25 cellular contexts compared by ENCODE assay signal in genomic region chr1:204335085-204335484, GRCh38. TPM values are rescaled to one million over a fixed set of nuclear protein-coding genes. Genes with fewer than 3 reads are reported as not detected.
A peak's percentile ranks its signal among the peaks of the same experiment; 100 is the strongest.
DNase-seq lines count a peak whose midpoint lies in the region; ATAC-seq, FAIRE-seq and TF ChIP-seq lines count a peak whose summit lies in the region.
"Had no signal": no experiment of that assay in that cellular context is flagged by ENCODE, and none has a peak within 500 bp of the region (broad histone marks: within the 10 kb centered on the region; RNA-seq: fewer than 3 reads in every experiment).

No MANE protein-coding gene starts in this region.

- no peaks in the 10 kb centered on the region for H3K36me3 Mint-ChIP-seq in GM23338 (ENCODE audit: low read depth)

- no peaks in the 10 kb centered on the region; the same call in 2 of the 3 replicates for H3K9me3 Mint-ChIP-seq in GM23338
- H3K9me3 Mint-ChIP-seq: neural crest cell; stimulated activated naive CD8-positive, alpha-beta T cell treated with anti-CD3 and anti-CD28 coated beads, Interleukin-15, Interleukin-2, amounts not matched to agents 100 ng/mL and 50 ng/mL, for 24 hours had no signal

- no peak overlapping the region for H3K4me3 Mint-ChIP-seq in GM23338
- H3K4me3 Mint-ChIP-seq: neural crest cell; stimulated activated naive CD8-positive, alpha-beta T cell treated with anti-CD3 and anti-CD28 coated beads, Interleukin-15, Interleukin-2, amounts not matched to agents 100 ng/mL and 50 ng/mL, for 24 hours had no signal

- H3K27me3 Mint-ChIP-seq in GM23338 (ENCODE audit: insufficient read depth, low read depth, poor library complexity): peaks cover 1% of the 10 kb centered on the region

- H3F3A ChIP-seq in GM23338 (replicated peaks; ENCODE audit: low read depth): peaks cover 7% of the 10 kb centered on the region; the same call in 1 of the 2 replicates

- H2AFZ ChIP-seq in GM23338: no peak overlapping the region
- no peak overlapping the region for H2AFZ ChIP-seq in hepatocyte

- H3K27ac ChIP-seq in GM23338 (ENCODE audit: low read depth) (no peak overlapping the region), hepatocyte (peak overlapping the region; percentile 40)
- H3K27ac ChIP-seq: adrenal gland, breast epithelium, C4-2B, sigmoid colon had no signal

- WGBS in hepatocyte (ENCODE audit: low lambda C conversion rate, missing lambda C conversion rate): 55% methylated on average over 1 of the region's 1 CpG

- no peaks in the 10 kb centered on the region for H3K9me3 ChIP-seq in hepatocyte (ENCODE audit: low read depth)
- H3K9me3 ChIP-seq: adrenal gland, breast epithelium, HAP-1, Peyer's patch, sigmoid colon had no signal

- H3K27ac Mint-ChIP-seq in GM23338: no peak overlapping the region
- H3K27ac Mint-ChIP-seq: stimulated activated naive CD8-positive, alpha-beta T cell treated with anti-CD3 and anti-CD28 coated beads, Interleukin-15, Interleukin-2, amounts not matched to agents 100 ng/mL and 50 ng/mL, for 24 hours had no signal

- peaks cover 9% of the 10 kb centered on the region; the same call in 1 of the 2 replicates for H3K9me2 ChIP-seq in GM23338 (ENCODE audit: insufficient read depth)
- no peaks in the 10 kb centered on the region for H3K9me2 ChIP-seq in hepatocyte (replicated peaks; ENCODE audit: insufficient read depth)

- TF ChIP-seq POLR2A in GM12892 (IDR thresholded peaks at IDR 0.05; ENCODE audit: low read depth, low read length): no peak

- TF ChIP-seq CTCF in GM23338 (conservative IDR thresholded peaks at IDR 0.05; ENCODE audit: low read depth in 2 of 2) (no peak), hepatocyte (IDR thresholded peaks at IDR 0.05; ENCODE audit: poor library complexity) (no peak)

- H3K4me1 ChIP-seq in GM23338 (ENCODE audit: insufficient read depth): peaks cover 46% of the 10 kb centered on the region
- H3K4me1 ChIP-seq in hepatocyte (ENCODE audit: insufficient read depth): peaks cover 55% of the 10 kb centered on the region
- H3K4me1 ChIP-seq: adrenal gland, breast epithelium, HAP-1 had no signal

- H3K4me1 Mint-ChIP-seq in GM23338: peaks cover 37% of the 10 kb centered on the region

- H3K4me2 ChIP-seq in GM23338: 0 out of 2 replicates have a peak overlapping the region, but pooled peaks have one; percentile 51
- no peak overlapping the region for H3K4me2 ChIP-seq in hepatocyte

- no peak for FAIRE-seq in GM12892 (lab: Jason Lieb, UNC)
- FAIRE-seq: kidney had no signal

- no peaks in the 10 kb centered on the region for H4K20me1 ChIP-seq in GM23338 (replicated peaks; ENCODE audit: insufficient read depth)
- no peaks in the 10 kb centered on the region for H4K20me1 ChIP-seq in hepatocyte (ENCODE audit: insufficient read depth, poor library complexity, severe bottlenecking)

- H3K36me3 ChIP-seq in GM23338 (ENCODE audit: insufficient read depth): no peaks in the 10 kb centered on the region
- H3K36me3 ChIP-seq in hepatocyte (replicated peaks; ENCODE audit: insufficient read depth, low read depth): no peaks in the 10 kb centered on the region
- H3K36me3 ChIP-seq: adrenal gland, breast epithelium, HAP-1, Peyer's patch, sigmoid colon had no signal

- H3K79me2 ChIP-seq in GM23338 (replicated peaks; ENCODE audit: insufficient read depth): no peaks in the 10 kb centered on the region
- H3K79me2 ChIP-seq in hepatocyte: peaks cover 61% of the 10 kb centered on the region

- DNase-seq in GM23338 (ENCODE audit: low spot score): no peak
- DNase-seq in NCI-H1105 (lab: John Stamatoyannopoulos, UW): peak; percentile 25
- peak; percentile 40 for DNase-seq in SK-N-DZ (ENCODE audit: low spot score)
- no peak for DNase-seq in hepatocyte (ENCODE audit: low spot score)
- DNase-seq in GM12892 (ENCODE audit: insufficient read length): no peak
- DNase-seq in cerebellar nuclear complex (lab: John Stamatoyannopoulos, UW): no peak
- DNase-seq: activated CD4-positive, alpha-beta T cell treated with anti-CD3 and anti-CD28 coated beads for 4 hours; activated CD8-positive, alpha-beta memory T cell treated with anti-CD3 and anti-CD28 coated beads for 24 hours; activated gamma-delta T cell treated with Interleukin-2 at 50 U/mL for 16 hours; activated T-cell treated with anti-CD3 and anti-CD28 coated beads, Interleukin-2, amount 50 U/mL, for 1 hour; adrenal gland; KG1; kidney; NCI-H510A; sigmoid colon; T-helper 2 cell had no signal

- peak; percentile 10; the same call in 2 of the 3 replicates for ATAC-seq in GM23338
- no peak for ATAC-seq in HG03469 (IDR thresholded peaks at IDR 0.05; ENCODE audit: unreplicated experiment)

- H3K27me3 ChIP-seq in GM23338 (ENCODE audit: insufficient read depth) (no peaks in the 10 kb centered on the region), hepatocyte (no peaks in the 10 kb centered on the region)
- H3K27me3 ChIP-seq: adrenal gland, breast epithelium, Peyer's patch, sigmoid colon had no signal

- H3K4me3 ChIP-seq in GM23338: no peak overlapping the region
- no peak overlapping the region for H3K4me3 ChIP-seq in hepatocyte
- H3K4me3 ChIP-seq: adrenal gland, breast epithelium, HAP-1, lung, Peyer's patch, sigmoid colon had no signal

TF ChIP-seq in GM23338, 12 proteins besides CTCF, POLR2A, EP300 and RAD21 (continues in another document):
- TF ChIP-seq JUNB (IDR thresholded peaks at IDR 0.05; ENCODE audit: unreplicated experiment) (no peak), ZNF114 (CRISPR knock-in tag; IDR thresholded peaks at IDR 0.05) (no peak), STAT1 (IDR thresholded peaks at IDR 0.05; ENCODE audit: unreplicated experiment) (no peak), POLR2AphosphoS5 (IDR thresholded peaks at IDR 0.05; ENCODE audit: low read depth) (no peak), ZNF331 (CRISPR knock-in tag; IDR thresholded peaks at IDR 0.05; ENCODE audit: low read depth) (no peak), EZH2 (IDR thresholded peaks at IDR 0.05; ENCODE audit: low read depth, unreplicated experiment) (no peak), CREB1 (CRISPR knock-in tag; IDR thresholded peaks at IDR 0.05; ENCODE audit: low read depth) (no peak), NANOG (IDR thresholded peaks at IDR 0.05; ENCODE audit: borderline replicate concordance) (no peak), REST (IDR thresholded peaks at IDR 0.05; ENCODE audit: unreplicated experiment) (no peak)
- TF ChIP-seq, protein P1, sequence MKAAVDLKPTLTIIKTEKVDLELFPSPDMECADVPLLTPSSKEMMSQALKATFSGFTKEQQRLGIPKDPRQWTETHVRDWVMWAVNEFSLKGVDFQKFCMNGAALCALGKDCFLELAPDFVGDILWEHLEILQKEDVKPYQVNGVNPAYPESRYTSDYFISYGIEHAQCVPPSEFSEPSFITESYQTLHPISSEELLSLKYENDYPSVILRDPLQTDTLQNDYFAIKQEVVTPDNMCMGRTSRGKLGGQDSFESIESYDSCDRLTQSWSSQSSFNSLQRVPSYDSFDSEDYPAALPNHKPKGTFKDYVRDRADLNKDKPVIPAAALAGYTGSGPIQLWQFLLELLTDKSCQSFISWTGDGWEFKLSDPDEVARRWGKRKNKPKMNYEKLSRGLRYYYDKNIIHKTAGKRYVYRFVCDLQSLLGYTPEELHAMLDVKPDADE (IDR thresholded peaks at IDR 0.05): no peak

RNA-seq across cellular contexts. Expression of gene PLEKHA6, which starts 24.6 kb away (rescaled TPM):
- total RNA-seq in GM23338 (2014; rRNA removed; shearing (Covaris generic)): 4.3 and 6.2 TPM in 2 replicates
- polyA plus RNA-seq in GM23338 (2016; fragmentation: Nextera tagmentation; extraction: Ambion mirVana) (2.5 and 2.8 TPM in 2 replicates), hepatocyte (12.4 and 14.3 TPM in 2 replicates)
- polyA plus RNA-seq in SK-N-DZ (2014; cell fraction: cytosol; rRNA removed): 17.1 and 19.1 TPM in 2 replicates
- polyA plus RNA-seq in SK-N-DZ (2014; cell fraction: nucleus; rRNA removed): 31.2 and 68.2 TPM in 2 replicates
- total RNA-seq in hepatocyte: 14.3 and 31.5 TPM in 2 replicates
- polyA plus RNA-seq in GM12892 (2012; ENCODE audit: missing spikeins): 0.21 TPM
- total RNA-seq: SK-MEL-5 had no signal

Comparison
In these comparisons a context has a peak if more than half of its experiments do, and no peak if none do; other contexts are left out.
1. DNase-seq: peak in NCI-H1105 (single experiment) and SK-N-DZ (single experiment); none in GM23338 (single experiment), hepatocyte (single experiment), GM12892 (single experiment) and cerebellar nuclear complex (0 of 2).